In genomic region chr2:73825408-73825807, GRCh38 we compare ENCODE assay signal across 32 cellular contexts. TPM values are rescaled to one million over a fixed set of nuclear protein-coding genes. Genes with fewer than 3 reads are reported as not detected.
"Had no signal": no experiment of that assay in that cellular context is flagged by ENCODE, and none has a peak within 500 bp of the region (broad histone marks: within the 10 kb centered on the region; RNA-seq: fewer than 3 reads in every experiment).

No MANE protein-coding gene starts in this region.

- H3K9me3 ChIP-seq: breast epithelium, gastrocnemius medialis, left ventricle myocardium inferior, ovary, prostate gland, sigmoid colon, tibial nerve had no signal

- H3K27ac Mint-ChIP-seq: activated CD4-positive, alpha-beta T cell treated with anti-CD3 and anti-CD28 coated beads for 36 hours; activated CD8-positive, alpha-beta memory T cell treated with anti-CD3 and anti-CD28 coated beads, Interleukin-2, amount 10 ng/mL, durations not matched to agents 7 days and 5 days; activated CD8-positive, alpha-beta T cell treated with anti-CD3 and anti-CD28 coated beads, Interleukin-2, amount 10 ng/mL, durations not matched to agents 7 days and 5 days; activated naive CD4-positive, alpha-beta T cell treated with anti-CD3 and anti-CD28 coated beads, Interleukin-2, amount 10 ng/mL, durations not matched to agents 7 days and 5 days; activated naive CD8-positive, alpha-beta T cell treated with anti-CD3 and anti-CD28 coated beads, Interleukin-2, amount 50 U/mL, for 24 hours; endodermal cell; stimulated activated naive B cell treated with anti-CD40 and anti-IgM and Interleukin-4, amounts not matched to agents 10 μg/mL and 1 μg/mL and 100 μg/mL, for 72 hours; T-helper 2 cell treated with Interferon-gamma antibody and Interleukin-4, amounts not matched to agents 5 μg/mL and 100 μg/mL, for 36 hours had no signal

- DNase-seq: activated CD4-positive, alpha-beta T cell treated with anti-CD3 and anti-CD28 coated beads for 36 hours; activated CD4-positive, CD25-positive, alpha-beta regulatory T cell; activated CD8-positive, alpha-beta memory T cell treated with anti-CD3 and anti-CD28 coated beads, Interleukin-2, amount 10 ng/mL, durations not matched to agents 7 days and 5 days; activated CD8-positive, alpha-beta T cell treated with anti-CD3 and anti-CD28 coated beads, Interleukin-2, amount 10 ng/mL, durations not matched to agents 7 days and 5 days; activated effector memory CD4-positive, alpha-beta T cell treated with anti-CD3 and anti-CD28 coated beads, Interleukin-2, amount 50 U/mL, for 16 hours; activated naive CD4-positive, alpha-beta T cell treated with anti-CD3 and anti-CD28 coated beads, Interleukin-2, amount 10 ng/mL, durations not matched to agents 7 days and 5 days; activated naive CD8-positive, alpha-beta T cell treated with anti-CD3 and anti-CD28 coated beads, Interleukin-2, amount 50 U/mL, for 24 hours; amygdala; central memory CD4-positive, alpha-beta T cell; endodermal cell; gastrocnemius medialis; islet precursor cell; left ventricle myocardium inferior; midbrain; naive thymus-derived CD4-positive, alpha-beta T cell; ovary; retina; sigmoid colon; stimulated activated CD4-positive, alpha-beta T cell treated with anti-CD3 and anti-CD28 coated beads, Interleukin-1b, Interleukin-23, amount 100 ng/mL, for 48 hours; stimulated activated CD4-positive, alpha-beta T cell treated with anti-CD3 and anti-CD28 coated beads, Interleukin-4, amount 100 ng/mL, for 4 hours; stimulated activated CD8-positive, alpha-beta memory T cell treated with anti-CD3 and anti-CD28 coated beads, Interleukin-4, amount 100 ng/mL, for 48 hours; stimulated activated naive B cell treated with anti-CD40 and anti-IgM and Interleukin-4, amounts not matched to agents 10 μg/mL and 1 μg/mL and 100 μg/mL, for 72 hours; T-helper 1 cell had no signal

- H3K27me3 Mint-ChIP-seq: activated CD8-positive, alpha-beta memory T cell treated with anti-CD3 and anti-CD28 coated beads, Interleukin-2, amount 10 ng/mL, durations not matched to agents 7 days and 5 days; activated naive CD8-positive, alpha-beta T cell treated with anti-CD3 and anti-CD28 coated beads, Interleukin-2, amount 50 U/mL, for 24 hours; stimulated activated naive B cell treated with anti-CD40 and anti-IgM and Interleukin-4, amounts not matched to agents 10 μg/mL and 1 μg/mL and 100 μg/mL, for 72 hours had no signal

- H3K36me3 ChIP-seq: breast epithelium, gastrocnemius medialis, left ventricle myocardium inferior, ovary, prostate gland, sigmoid colon, tibial nerve had no signal

- H3K4me2 ChIP-seq: hepatocyte, smooth muscle cell had no signal

- H2AFZ ChIP-seq: hepatocyte had no signal

- H3K9me3 Mint-ChIP-seq: activated naive CD4-positive, alpha-beta T cell treated with anti-CD3 and anti-CD28 coated beads, Interleukin-2, amount 10 ng/mL, durations not matched to agents 7 days and 5 days; activated naive CD8-positive, alpha-beta T cell treated with anti-CD3 and anti-CD28 coated beads, Interleukin-2, amount 50 U/mL, for 24 hours; naive thymus-derived CD4-positive, alpha-beta T cell; stimulated activated naive B cell treated with anti-CD40 and anti-IgM and Interleukin-4, amounts not matched to agents 10 μg/mL and 1 μg/mL and 100 μg/mL, for 72 hours; T-helper 2 cell treated with Interferon-gamma antibody and Interleukin-4, amounts not matched to agents 5 μg/mL and 100 μg/mL, for 36 hours had no signal

- H3K4me3 ChIP-seq: breast epithelium, gastrocnemius medialis, hepatocyte, left ventricle myocardium inferior, ovary, prostate gland, sigmoid colon, smooth muscle cell, tibial nerve had no signal

- H3K27ac ChIP-seq: breast epithelium, gastrocnemius medialis, hepatocyte, left ventricle myocardium inferior, ovary, prostate gland, sigmoid colon, tibial nerve had no signal

- H3K27me3 ChIP-seq: breast epithelium, gastrocnemius medialis, ovary, sigmoid colon, tibial nerve had no signal

- H3K4me1 ChIP-seq: breast epithelium, prostate gland had no signal

- H3K36me3 Mint-ChIP-seq: naive thymus-derived CD4-positive, alpha-beta T cell had no signal

- H3K4me3 Mint-ChIP-seq: activated CD4-positive, alpha-beta T cell treated with anti-CD3 and anti-CD28 coated beads for 36 hours; activated CD8-positive, alpha-beta memory T cell treated with anti-CD3 and anti-CD28 coated beads, Interleukin-2, amount 10 ng/mL, durations not matched to agents 7 days and 5 days; activated CD8-positive, alpha-beta T cell treated with anti-CD3 and anti-CD28 coated beads, Interleukin-2, amount 10 ng/mL, durations not matched to agents 7 days and 5 days; activated naive CD4-positive, alpha-beta T cell treated with anti-CD3 and anti-CD28 coated beads, Interleukin-2, amount 10 ng/mL, durations not matched to agents 7 days and 5 days; activated naive CD8-positive, alpha-beta T cell treated with anti-CD3 and anti-CD28 coated beads, Interleukin-2, amount 50 U/mL, for 24 hours; endodermal cell; stimulated activated naive B cell treated with anti-CD40 and anti-IgM and Interleukin-4, amounts not matched to agents 10 μg/mL and 1 μg/mL and 100 μg/mL, for 72 hours; T-helper 2 cell treated with Interferon-gamma antibody and Interleukin-4, amounts not matched to agents 5 μg/mL and 100 μg/mL, for 36 hours had no signal

RNA-seq across cellular contexts. Expression of gene C2orf78, which starts 41.4 kb away (rescaled TPM):
- total RNA-seq: activated CD4-positive, alpha-beta T cell treated with anti-CD3 and anti-CD28 coated beads for 36 hours; activated CD8-positive, alpha-beta memory T cell treated with anti-CD3 and anti-CD28 coated beads, Interleukin-2, amount 10 ng/mL, durations not matched to agents 7 days and 5 days; activated CD8-positive, alpha-beta T cell treated with anti-CD3 and anti-CD28 coated beads, Interleukin-2, amount 10 ng/mL, durations not matched to agents 7 days and 5 days; breast epithelium; endodermal cell; esophagus mucosa; hepatocyte; left ventricle myocardium inferior; naive thymus-derived CD4-positive, alpha-beta T cell; ovary; sigmoid colon; smooth muscle cell; temporal lobe; tibial nerve; urinary bladder had no signal
